Comparison of ENCODE assay signal across 7 cellular contexts in the genomic region with DNA sequence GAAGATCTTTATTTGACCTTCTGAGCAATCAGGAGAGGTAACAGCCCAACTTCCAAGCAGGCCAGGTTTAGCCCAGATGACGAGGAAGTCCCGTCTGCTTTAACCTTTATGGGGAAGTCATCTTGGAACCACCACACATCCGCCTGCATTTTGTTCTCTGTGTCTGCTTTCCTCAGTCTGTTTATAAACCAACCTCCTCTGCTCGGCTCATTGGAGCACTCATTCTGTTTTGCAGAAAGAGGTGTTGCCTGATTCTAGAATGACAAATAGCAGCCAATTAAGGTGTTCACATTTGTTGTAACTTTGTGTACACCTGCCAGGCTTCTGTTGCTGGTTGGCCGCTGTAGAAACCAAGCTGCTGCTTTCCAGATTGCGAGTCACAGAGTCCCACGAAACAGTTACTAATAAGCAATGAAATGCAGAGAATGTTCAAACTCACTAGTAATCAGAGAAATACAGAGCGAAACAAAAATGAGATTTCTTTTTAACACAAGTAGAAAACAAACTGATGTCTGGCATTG.
DNase-seq lines count a peak whose midpoint lies in the region; ATAC-seq lines count a peak whose summit lies in the region.

No MANE protein-coding gene starts in this region.

- no peaks in the 10 kb centered on the region for H3K27me3 Mint-ChIP-seq in activated T-cell treated with anti-CD3 and anti-CD28 coated beads, Interleukin-2, amount 50 U/mL, for 72 hours (ENCODE audit: low read depth)
- no peaks in the 10 kb centered on the region for H3K27me3 Mint-ChIP-seq in stimulated activated naive CD8-positive, alpha-beta T cell treated with anti-CD3 and anti-CD28 coated beads, Interleukin-15, Interleukin-2, amounts not matched to agents 100 ng/mL and 50 ng/mL, for 24 hours

- H3K9me3 Mint-ChIP-seq in activated T-cell treated with anti-CD3 and anti-CD28 coated beads, Interleukin-2, amount 50 U/mL, for 72 hours: peaks cover 0 to 3% of the 10 kb centered on the region in 2 donors
- H3K9me3 Mint-ChIP-seq in stimulated activated naive CD8-positive, alpha-beta T cell treated with anti-CD3 and anti-CD28 coated beads, Interleukin-15, Interleukin-2, amounts not matched to agents 100 ng/mL and 50 ng/mL, for 24 hours: no peaks in the 10 kb centered on the region

- H3K27ac Mint-ChIP-seq in activated T-cell treated with anti-CD3 and anti-CD28 coated beads, Interleukin-2, amount 50 U/mL, for 72 hours: peak overlapping the region; percentile 99
- H3K27ac Mint-ChIP-seq in stimulated activated naive CD8-positive, alpha-beta T cell treated with anti-CD3 and anti-CD28 coated beads, Interleukin-15, Interleukin-2, amounts not matched to agents 100 ng/mL and 50 ng/mL, for 24 hours: peak overlapping the region; percentile 90

- H3K36me3 Mint-ChIP-seq in activated T-cell treated with anti-CD3 and anti-CD28 coated beads, Interleukin-2, amount 50 U/mL, for 72 hours (ENCODE audit: insufficient read depth in 2 of 2): peaks cover 23 to 26% of the 10 kb centered on the region in 2 donors
- peaks cover 39% of the 10 kb centered on the region for H3K36me3 Mint-ChIP-seq in stimulated activated naive CD8-positive, alpha-beta T cell treated with anti-CD3 and anti-CD28 coated beads, Interleukin-15, Interleukin-2, amounts not matched to agents 100 ng/mL and 50 ng/mL, for 24 hours (ENCODE audit: low read depth)

- ATAC-seq in GM19395 (IDR thresholded peaks at IDR 0.05; ENCODE audit: unreplicated experiment) (peak; percentile 42), HG03520 (IDR thresholded peaks at IDR 0.05; ENCODE audit: unreplicated experiment) (peak; percentile 40), left ventricle myocardium superior (peak; percentile 5)
- ATAC-seq in activated T-cell treated with anti-CD3 and anti-CD28 coated beads, Interleukin-2, amount 50 U/mL, for 72 hours (replicated peaks in 1 of 2): peak; percentile 11 to 20

- peak in 1 of 2 donors; percentile 42 for DNase-seq in activated T-cell treated with anti-CD3 and anti-CD28 coated beads, Interleukin-2, amount 50 U/mL, for 72 hours
- DNase-seq in left ventricle myocardium superior (no peak), NCI-H2196 treated with DMSO at 0.1 percent for 48 hours (lab: John Stamatoyannopoulos, UW; ENCODE audit: unreplicated experiment) (no peak), NCI-H2029 treated with DMSO at 0.1 percent for 48 hours (lab: John Stamatoyannopoulos, UW) (no peak)

- H3K4me1 Mint-ChIP-seq in activated T-cell treated with anti-CD3 and anti-CD28 coated beads, Interleukin-2, amount 50 U/mL, for 72 hours (ENCODE audit: low read depth): peaks cover 98% of the 10 kb centered on the region
- H3K4me1 Mint-ChIP-seq in stimulated activated naive CD8-positive, alpha-beta T cell treated with anti-CD3 and anti-CD28 coated beads, Interleukin-15, Interleukin-2, amounts not matched to agents 100 ng/mL and 50 ng/mL, for 24 hours (ENCODE audit: low read depth): peaks cover 98% of the 10 kb centered on the region

- peak overlapping the region; percentile 78 to 92 for H3K4me3 Mint-ChIP-seq in activated T-cell treated with anti-CD3 and anti-CD28 coated beads, Interleukin-2, amount 50 U/mL, for 72 hours
- peak overlapping the region; percentile 50 for H3K4me3 Mint-ChIP-seq in stimulated activated naive CD8-positive, alpha-beta T cell treated with anti-CD3 and anti-CD28 coated beads, Interleukin-15, Interleukin-2, amounts not matched to agents 100 ng/mL and 50 ng/mL, for 24 hours

- intact Hi-C loops in left ventricle myocardium superior (cut with micrococcal nuclease): no loop called here
